ENCODE assay signal across 18 cellular contexts in the genomic region with DNA sequence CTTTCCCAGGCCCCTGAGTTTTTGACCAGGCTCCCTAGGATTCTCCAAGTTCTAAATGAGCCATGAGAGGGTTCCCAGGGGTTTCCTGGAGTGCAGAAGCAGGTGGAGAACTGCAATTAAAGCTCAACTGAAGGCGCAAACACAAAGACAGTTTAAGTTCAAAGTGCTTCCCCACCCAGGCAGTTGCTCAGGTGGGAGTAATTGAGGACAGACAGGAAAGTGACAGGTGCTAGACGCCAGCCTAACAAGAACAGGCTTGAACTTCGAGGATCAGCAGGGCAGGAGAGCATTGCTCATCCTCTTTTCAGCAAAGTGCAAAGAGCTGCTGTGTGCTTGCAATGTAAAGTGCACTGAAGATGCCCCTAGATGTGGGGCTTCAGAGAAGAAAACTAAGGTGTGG.
"Had no signal": no experiment of that assay in that cellular context is flagged by ENCODE, and none has a peak within 500 bp of the region (broad histone marks: within the 10 kb centered on the region; RNA-seq: fewer than 3 reads in every experiment).

No MANE protein-coding gene starts in this region.

- ATAC-seq: activated T-cell treated with anti-CD3 and anti-CD28 coated beads, Interleukin-2, amount 50 U/mL, for 72 hours; body of pancreas; left lung; natural killer cell had no signal

- DNase-seq: activated CD4-positive, alpha-beta T cell treated with anti-CD3 and anti-CD28 coated beads, Interleukin-2, amount 10 ng/mL, durations not matched to agents 7 days and 5 days; activated CD8-positive, alpha-beta memory T cell treated with anti-CD3 and anti-CD28 coated beads, Interleukin-2, amount 50 U/mL, for 48 hours; activated gamma-delta T cell treated with Interleukin-2 at 50 U/mL for 16 hours; activated T-cell treated with anti-CD3 and anti-CD28 coated beads, Interleukin-2, amount 50 U/mL, for 72 hours; amygdala; body of pancreas; cortex of kidney; effector CD4-positive, alpha-beta T cell; esophagus squamous epithelium; hippocampal formation; left lung; natural killer cell; stimulated activated CD4-positive, alpha-beta T cell treated with anti-CD3 and anti-CD28 coated beads, Interleukin-4, amount 100 ng/mL, for 24 hours; stimulated activated naive CD4-positive, alpha-beta T cell; substantia nigra; uterus had no signal

- H3K4me3 ChIP-seq: body of pancreas, esophagus squamous epithelium, left lung, right atrium auricular region, tibial nerve, uterus had no signal

- H3K27me3 ChIP-seq: body of pancreas, esophagus squamous epithelium, left lung, right atrium auricular region, tibial nerve, uterus had no signal

- H3K27ac ChIP-seq: body of pancreas, esophagus squamous epithelium, left lung, right atrium auricular region, tibial nerve, uterus had no signal

- H3K9me3 ChIP-seq: body of pancreas, esophagus squamous epithelium, left lung, right atrium auricular region, tibial nerve, uterus had no signal

- H3K36me3 ChIP-seq: esophagus squamous epithelium, left lung, right atrium auricular region, tibial nerve, uterus had no signal
